ENCODE assay signal across 1 cellular context in the genomic region with DNA sequence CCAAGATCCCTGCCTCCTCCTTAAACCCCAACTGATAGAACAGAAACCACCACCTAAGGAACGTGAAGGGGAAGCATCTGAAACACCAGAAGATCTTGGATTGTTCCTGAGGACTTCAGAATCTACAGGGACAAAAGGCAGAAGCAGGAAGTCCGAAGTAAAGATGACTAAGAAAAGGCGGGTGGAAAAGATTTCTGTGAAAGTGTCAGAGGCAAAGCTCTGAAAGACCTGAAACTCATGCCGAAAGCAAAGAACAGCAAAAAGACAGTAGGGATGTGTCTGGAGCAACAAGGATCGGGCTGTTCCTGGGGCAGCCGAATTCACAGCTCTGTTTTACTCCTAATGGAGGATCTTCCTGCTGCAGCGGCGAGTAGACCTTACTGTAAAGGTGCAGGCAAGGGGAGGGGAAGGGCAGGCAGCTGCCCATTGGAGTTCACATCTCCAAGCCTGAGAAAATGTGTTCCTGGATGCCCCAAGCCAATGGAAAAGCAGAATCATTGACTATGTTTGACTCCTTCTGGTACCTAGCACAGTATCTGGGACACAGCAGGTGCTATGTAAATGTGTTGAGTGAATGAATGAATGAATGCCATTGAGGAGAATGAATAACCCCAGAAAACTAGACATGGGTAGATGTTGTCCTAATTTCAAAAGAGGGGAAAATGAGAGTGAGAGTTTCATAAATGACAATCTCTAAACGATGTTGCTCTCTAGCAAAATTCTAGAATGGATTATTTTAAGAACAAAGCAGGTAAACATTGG.
TF ChIP-seq lines count a peak whose summit lies in the region.

No MANE protein-coding gene starts in this region.

TF ChIP-seq in K562, 482 proteins besides CTCF, POLR2A, EP300 and RAD21 (continued from another document and continues in another):
- TF ChIP-seq, protein P1, sequence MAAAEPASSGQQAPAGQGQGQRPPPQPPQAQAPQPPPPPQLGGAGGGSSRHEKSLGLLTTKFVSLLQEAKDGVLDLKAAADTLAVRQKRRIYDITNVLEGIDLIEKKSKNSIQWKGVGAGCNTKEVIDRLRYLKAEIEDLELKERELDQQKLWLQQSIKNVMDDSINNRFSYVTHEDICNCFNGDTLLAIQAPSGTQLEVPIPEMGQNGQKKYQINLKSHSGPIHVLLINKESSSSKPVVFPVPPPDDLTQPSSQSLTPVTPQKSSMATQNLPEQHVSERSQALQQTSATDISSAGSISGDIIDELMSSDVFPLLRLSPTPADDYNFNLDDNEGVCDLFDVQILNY (CRISPR knock-in tag; IDR thresholded peaks at IDR 0.05), result 0 out of 2 replicates have a peak, but pooled peaks have one; percentile 68
- TF ChIP-seq TEAD2 (tag; IDR thresholded peaks at IDR 0.05) (no peak), PYGO2 (tag; IDR thresholded peaks at IDR 0.05) (no peak), JUN (IDR thresholded peaks at IDR 0.05; ENCODE audit: borderline replicate concordance, low read depth, low read length) (no peak), JUN (CRISPR knock-in tag; IDR thresholded peaks at IDR 0.05; ENCODE audit: borderline replicate concordance) (no peak), NR4A1 (CRISPR knock-in tag; IDR thresholded peaks at IDR 0.05) (no peak), NR4A1 (tag; IDR thresholded peaks at IDR 0.05) (no peak), ADNP (tag; IDR thresholded peaks at IDR 0.05) (no peak), PML (IDR thresholded peaks at IDR 0.05; ENCODE audit: low read length) (no peak; the same call in 1 of the 2 replicates), RBM25 (IDR thresholded peaks at IDR 0.05; ENCODE audit: low read depth, low read length, severe bottlenecking) (no peak), MEIS2 (IDR thresholded peaks at IDR 0.05; ENCODE audit: partially characterized antibody) (no peak), ARNT (IDR thresholded peaks at IDR 0.05) (no peak), CBX2 (IDR thresholded peaks at IDR 0.05; ENCODE audit: insufficient read depth, low read length, poor library complexity, severe bottlenecking) (no peak), RB1 (IDR thresholded peaks at IDR 0.05; ENCODE audit: low read depth) (no peak), E4F1 (CRISPR knock-in tag; IDR thresholded peaks at IDR 0.05; ENCODE audit: borderline replicate concordance) (no peak), ZFPM2 (CRISPR knock-in tag; IDR thresholded peaks at IDR 0.05) (no peak), ILF3 (IDR thresholded peaks at IDR 0.05; ENCODE audit: borderline replicate concordance) (no peak), ID3 (CRISPR knock-in tag; IDR thresholded peaks at IDR 0.05) (no peak), ID3 (tag; IDR thresholded peaks at IDR 0.05) (peak; percentile 47; the same call in 1 of the 2 replicates), HNRNPUL1 (IDR thresholded peaks at IDR 0.05; ENCODE audit: low read length) (no peak), PCBP2 (IDR thresholded peaks at IDR 0.05; ENCODE audit: low read depth, low read length, poor library complexity, severe bottlenecking) (no peak), EHMT2 (IDR thresholded peaks at IDR 0.05) (no peak), CBFA2T2 (conservative IDR thresholded peaks at IDR 0.05) (no peak), CBFA2T3 (IDR thresholded peaks at IDR 0.05) (no peak), JUNB (CRISPR knock-in tag; conservative IDR thresholded peaks at IDR 0.05) (no peak), HBP1 (CRISPR knock-in tag; IDR thresholded peaks at IDR 0.05) (no peak), ESRRA (IDR thresholded peaks at IDR 0.05; ENCODE audit: borderline replicate concordance, low read depth) (no peak), MBD2 (IDR thresholded peaks at IDR 0.05; ENCODE audit: borderline replicate concordance, low read depth) (no peak), CREM (IDR thresholded peaks at IDR 0.05; ENCODE audit: low read depth) (no peak), ATF1 (CRISPR knock-in tag; IDR thresholded peaks at IDR 0.05) (no peak), ATF1 (tag; IDR thresholded peaks at IDR 0.05) (no peak), RUNX1 (IDR thresholded peaks at IDR 0.05; ENCODE audit: low read depth) (no peak), XRCC5 (IDR thresholded peaks at IDR 0.05; ENCODE audit: low read depth, low read length) (no peak), ZNF23 (CRISPR knock-in tag; IDR thresholded peaks at IDR 0.05) (no peak), YY1 (IDR thresholded peaks at IDR 0.05; ENCODE audit: borderline replicate concordance in 1 of 3, control insufficient read depth in 1 of 3, extremely low read depth in 1 of 3, insufficient read depth in 3 of 3, insufficient read length in 1 of 3, insufficient replicate concordance in 2 of 3, low read depth in 1 of 3, low read length in 2 of 3) (no peak), HNRNPH1 (optimal IDR thresholded peaks at IDR 0.05; ENCODE audit: low read depth, low read length) (no peak), ESRRB (CRISPR knock-in tag; IDR thresholded peaks at IDR 0.05; ENCODE audit: borderline replicate concordance) (no peak), GTF2E2 (tag; IDR thresholded peaks at IDR 0.05) (no peak), OTX1 (CRISPR knock-in tag; IDR thresholded peaks at IDR 0.05) (no peak), MAZ (CRISPR knock-in tag; conservative IDR thresholded peaks at IDR 0.05 in 1 of 2, IDR thresholded peaks at IDR 0.05 in 1 of 2) (no peak), ARID3A (IDR thresholded peaks at IDR 0.05; ENCODE audit: borderline replicate concordance, low read depth, low read length) (no peak), SIRT6 (IDR thresholded peaks at IDR 0.05; ENCODE audit: low read depth, low read length) (no peak), ZNF134 (CRISPR knock-in tag; conservative IDR thresholded peaks at IDR 0.05) (peak; percentile 95; the same call in 1 of the 2 replicates), HMGXB4 (CRISPR knock-in tag; IDR thresholded peaks at IDR 0.05) (no peak; the same call in 1 of the 2 replicates), NR2C2 (CRISPR knock-in tag; IDR thresholded peaks at IDR 0.05) (no peak), NR2C2 (tag; IDR thresholded peaks at IDR 0.05) (no peak), RBM39 (optimal IDR thresholded peaks at IDR 0.05; ENCODE audit: low read depth, low read length) (no peak), ZNF282 (CRISPR knock-in tag; IDR thresholded peaks at IDR 0.05) (no peak), KLF13 (tag; IDR thresholded peaks at IDR 0.05; ENCODE audit: borderline replicate concordance, low read depth) (no peak), FIP1L1 (IDR thresholded peaks at IDR 0.05; ENCODE audit: low read depth, low read length, poor library complexity, severe bottlenecking) (no peak), CREBBP (IDR thresholded peaks at IDR 0.05; ENCODE audit: low read depth, low read length) (no peak), STAG1 (CRISPR knock-in tag; IDR thresholded peaks at IDR 0.05; ENCODE audit: borderline replicate concordance) (no peak), TBL1XR1 (IDR thresholded peaks at IDR 0.05; ENCODE audit: low read length in 2 of 2) (no peak)
- TF ChIP-seq, protein P2, sequence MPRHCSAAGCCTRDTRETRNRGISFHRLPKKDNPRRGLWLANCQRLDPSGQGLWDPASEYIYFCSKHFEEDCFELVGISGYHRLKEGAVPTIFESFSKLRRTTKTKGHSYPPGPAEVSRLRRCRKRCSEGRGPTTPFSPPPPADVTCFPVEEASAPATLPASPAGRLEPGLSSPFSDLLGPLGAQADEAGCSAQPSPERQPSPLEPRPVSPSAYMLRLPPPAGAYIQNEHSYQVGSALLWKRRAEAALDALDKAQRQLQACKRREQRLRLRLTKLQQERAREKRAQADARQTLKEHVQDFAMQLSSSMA (CRISPR knock-in tag; IDR thresholded peaks at IDR 0.05), result 0 out of 2 replicates have a peak, but pooled peaks have one; percentile 7
- TF ChIP-seq, protein P3, sequence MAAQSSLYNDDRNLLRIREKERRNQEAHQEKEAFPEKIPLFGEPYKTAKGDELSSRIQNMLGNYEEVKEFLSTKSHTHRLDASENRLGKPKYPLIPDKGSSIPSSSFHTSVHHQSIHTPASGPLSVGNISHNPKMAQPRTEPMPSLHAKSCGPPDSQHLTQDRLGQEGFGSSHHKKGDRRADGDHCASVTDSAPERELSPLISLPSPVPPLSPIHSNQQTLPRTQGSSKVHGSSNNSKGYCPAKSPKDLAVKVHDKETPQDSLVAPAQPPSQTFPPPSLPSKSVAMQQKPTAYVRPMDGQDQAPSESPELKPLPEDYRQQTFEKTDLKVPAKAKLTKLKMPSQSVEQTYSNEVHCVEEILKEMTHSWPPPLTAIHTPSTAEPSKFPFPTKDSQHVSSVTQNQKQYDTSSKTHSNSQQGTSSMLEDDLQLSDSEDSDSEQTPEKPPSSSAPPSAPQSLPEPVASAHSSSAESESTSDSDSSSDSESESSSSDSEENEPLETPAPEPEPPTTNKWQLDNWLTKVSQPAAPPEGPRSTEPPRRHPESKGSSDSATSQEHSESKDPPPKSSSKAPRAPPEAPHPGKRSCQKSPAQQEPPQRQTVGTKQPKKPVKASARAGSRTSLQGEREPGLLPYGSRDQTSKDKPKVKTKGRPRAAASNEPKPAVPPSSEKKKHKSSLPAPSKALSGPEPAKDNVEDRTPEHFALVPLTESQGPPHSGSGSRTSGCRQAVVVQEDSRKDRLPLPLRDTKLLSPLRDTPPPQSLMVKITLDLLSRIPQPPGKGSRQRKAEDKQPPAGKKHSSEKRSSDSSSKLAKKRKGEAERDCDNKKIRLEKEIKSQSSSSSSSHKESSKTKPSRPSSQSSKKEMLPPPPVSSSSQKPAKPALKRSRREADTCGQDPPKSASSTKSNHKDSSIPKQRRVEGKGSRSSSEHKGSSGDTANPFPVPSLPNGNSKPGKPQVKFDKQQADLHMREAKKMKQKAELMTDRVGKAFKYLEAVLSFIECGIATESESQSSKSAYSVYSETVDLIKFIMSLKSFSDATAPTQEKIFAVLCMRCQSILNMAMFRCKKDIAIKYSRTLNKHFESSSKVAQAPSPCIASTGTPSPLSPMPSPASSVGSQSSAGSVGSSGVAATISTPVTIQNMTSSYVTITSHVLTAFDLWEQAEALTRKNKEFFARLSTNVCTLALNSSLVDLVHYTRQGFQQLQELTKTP (IDR thresholded peaks at IDR 0.05; ENCODE audit: low read depth in 1 of 2, partially characterized antibody in 2 of 2), result no peak
- TF ChIP-seq, protein P4, sequence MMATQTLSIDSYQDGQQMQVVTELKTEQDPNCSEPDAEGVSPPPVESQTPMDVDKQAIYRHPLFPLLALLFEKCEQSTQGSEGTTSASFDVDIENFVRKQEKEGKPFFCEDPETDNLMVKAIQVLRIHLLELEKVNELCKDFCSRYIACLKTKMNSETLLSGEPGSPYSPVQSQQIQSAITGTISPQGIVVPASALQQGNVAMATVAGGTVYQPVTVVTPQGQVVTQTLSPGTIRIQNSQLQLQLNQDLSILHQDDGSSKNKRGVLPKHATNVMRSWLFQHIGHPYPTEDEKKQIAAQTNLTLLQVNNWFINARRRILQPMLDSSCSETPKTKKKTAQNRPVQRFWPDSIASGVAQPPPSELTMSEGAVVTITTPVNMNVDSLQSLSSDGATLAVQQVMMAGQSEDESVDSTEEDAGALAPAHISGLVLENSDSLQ (IDR thresholded peaks at IDR 0.05), result no peak
